In the genomic region with DNA sequence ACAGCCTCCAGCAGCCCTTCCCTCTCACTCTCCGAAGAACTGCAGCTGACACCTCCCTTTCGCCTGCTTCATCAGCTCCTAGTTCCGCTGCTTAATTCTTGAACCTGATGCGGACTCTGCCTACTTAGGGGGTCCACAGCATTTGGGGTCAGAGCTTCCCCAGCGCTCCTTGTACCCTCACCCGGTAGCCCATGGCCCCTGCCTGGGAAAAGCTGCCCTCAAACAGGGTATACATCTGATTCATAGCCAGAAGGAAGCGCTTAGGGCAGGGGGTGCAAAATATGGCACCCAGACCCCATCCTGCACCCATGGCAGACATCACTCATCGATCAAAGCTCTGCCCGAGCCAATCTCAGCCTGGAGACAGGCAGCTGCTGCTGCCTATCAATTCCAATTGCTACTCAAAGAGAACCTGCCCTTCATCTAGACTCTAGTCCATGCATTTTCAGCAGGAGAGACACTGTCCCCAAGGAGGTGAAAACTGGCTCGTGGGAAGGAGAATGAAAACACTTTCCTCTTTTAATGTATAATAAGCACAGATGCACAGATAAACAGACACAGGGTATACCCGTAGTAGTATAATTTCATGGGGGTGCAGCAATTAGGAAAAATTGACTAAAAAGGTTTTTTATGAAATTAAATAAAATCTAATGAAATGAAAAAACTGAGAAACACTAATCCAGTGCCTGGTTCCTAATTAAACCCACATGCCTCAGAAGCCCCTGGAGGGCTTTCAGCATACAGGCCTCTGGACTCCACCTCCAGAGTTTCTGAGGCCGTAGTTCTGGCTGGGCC, we compare ENCODE assay signal across 1 cellular context.
TF ChIP-seq lines count a peak whose summit lies in the region.

No MANE protein-coding gene starts in this region.

TF ChIP-seq in HEK293, 187 proteins besides CTCF, POLR2A, EP300 and RAD21 (continued from another document):
- TF ChIP-seq, protein P1, sequence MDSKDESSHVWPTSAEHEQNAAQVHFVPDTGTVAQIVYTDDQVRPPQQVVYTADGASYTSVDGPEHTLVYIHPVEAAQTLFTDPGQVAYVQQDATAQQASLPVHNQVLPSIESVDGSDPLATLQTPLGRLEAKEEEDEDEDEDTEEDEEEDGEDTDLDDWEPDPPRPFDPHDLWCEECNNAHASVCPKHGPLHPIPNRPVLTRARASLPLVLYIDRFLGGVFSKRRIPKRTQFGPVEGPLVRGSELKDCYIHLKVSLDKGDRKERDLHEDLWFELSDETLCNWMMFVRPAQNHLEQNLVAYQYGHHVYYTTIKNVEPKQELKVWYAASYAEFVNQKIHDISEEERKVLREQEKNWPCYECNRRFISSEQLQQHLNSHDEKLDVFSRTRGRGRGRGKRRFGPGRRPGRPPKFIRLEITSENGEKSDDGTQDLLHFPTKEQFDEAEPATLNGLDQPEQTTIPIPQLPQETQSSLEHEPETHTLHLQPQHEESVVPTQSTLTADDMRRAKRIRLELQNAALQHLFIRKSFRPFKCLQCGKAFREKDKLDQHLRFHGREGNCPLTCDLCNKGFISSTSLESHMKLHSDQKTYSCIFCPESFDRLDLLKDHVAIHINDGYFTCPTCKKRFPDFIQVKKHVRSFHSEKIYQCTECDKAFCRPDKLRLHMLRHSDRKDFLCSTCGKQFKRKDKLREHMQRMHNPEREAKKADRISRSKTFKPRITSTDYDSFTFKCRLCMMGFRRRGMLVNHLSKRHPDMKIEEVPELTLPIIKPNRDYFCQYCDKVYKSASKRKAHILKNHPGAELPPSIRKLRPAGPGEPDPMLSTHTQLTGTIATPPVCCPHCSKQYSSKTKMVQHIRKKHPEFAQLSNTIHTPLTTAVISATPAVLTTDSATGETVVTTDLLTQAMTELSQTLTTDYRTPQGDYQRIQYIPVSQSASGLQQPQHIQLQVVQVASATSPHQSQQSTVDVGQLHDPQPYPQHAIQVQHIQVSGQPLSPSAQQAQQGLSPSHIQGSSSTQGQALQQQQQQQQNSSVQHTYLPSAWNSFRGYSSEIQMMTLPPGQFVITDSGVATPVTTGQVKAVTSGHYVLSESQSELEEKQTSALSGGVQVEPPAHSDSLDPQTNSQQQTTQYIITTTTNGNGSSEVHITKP (tag by site-specific recombination; IDR thresholded peaks at IDR 0.05) = no peak
TF ChIP-seq in HEK293: peak in this region for 1.
